In the genomic region with DNA sequence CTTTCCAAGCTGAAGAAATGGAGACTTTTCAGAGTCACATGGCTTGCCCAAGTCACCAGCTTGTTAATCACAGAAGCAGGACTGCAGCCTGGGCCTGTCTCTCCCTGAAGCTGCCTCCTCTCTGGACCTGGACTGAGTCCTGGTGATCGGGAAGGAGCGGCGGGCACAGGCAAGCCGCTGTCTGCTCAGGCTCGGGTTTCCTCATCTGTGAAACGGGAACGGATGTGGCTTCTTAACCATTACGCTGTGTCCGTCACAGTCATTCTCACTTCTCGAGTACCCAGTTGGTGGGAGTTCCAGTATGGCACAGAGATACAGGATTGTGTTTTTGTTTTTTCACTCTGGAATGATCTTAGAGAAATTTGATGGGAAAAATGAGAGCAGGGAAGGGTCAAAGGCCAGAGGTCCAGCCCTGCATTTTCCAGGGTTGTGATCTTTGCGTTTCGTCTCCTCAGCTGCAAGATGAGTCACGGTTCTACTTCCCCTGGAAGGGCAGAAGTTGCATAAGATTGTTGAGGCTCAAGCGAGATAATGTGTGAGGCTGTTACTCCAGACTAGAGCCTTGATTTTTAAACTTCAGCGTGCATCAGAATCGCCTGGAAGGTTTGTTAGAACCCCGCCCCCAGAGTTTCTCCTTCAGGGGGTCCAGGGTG, we compare ENCODE assay signal across 1 cellular context.
TF ChIP-seq lines count a peak whose summit lies in the region.

No MANE protein-coding gene starts in this region.

TF ChIP-seq in K562, 482 proteins besides CTCF, POLR2A, EP300 and RAD21 (continued from another document and continues in another):
- peak; percentile 86 for TF ChIP-seq JUN (IDR thresholded peaks at IDR 0.05; ENCODE audit: borderline replicate concordance, low read depth, low read length)
- peak; percentile 26; the same call in 1 of the 2 replicates for TF ChIP-seq JUN (CRISPR knock-in tag; IDR thresholded peaks at IDR 0.05; ENCODE audit: borderline replicate concordance)
- no peak for TF ChIP-seq MED1 (CRISPR knock-in tag; IDR thresholded peaks at IDR 0.05; ENCODE audit: borderline replicate concordance)
- no peak for TF ChIP-seq ZSCAN32 (CRISPR knock-in tag; IDR thresholded peaks at IDR 0.05)
- TF ChIP-seq TEAD4 (IDR thresholded peaks at IDR 0.05; ENCODE audit: low read length), result peak; percentile 52; the same call in 1 of the 2 replicates
- TF ChIP-seq TEAD4 (CRISPR knock-in tag; IDR thresholded peaks at IDR 0.05; ENCODE audit: borderline replicate concordance), result no peak
- TF ChIP-seq, protein P1, sequence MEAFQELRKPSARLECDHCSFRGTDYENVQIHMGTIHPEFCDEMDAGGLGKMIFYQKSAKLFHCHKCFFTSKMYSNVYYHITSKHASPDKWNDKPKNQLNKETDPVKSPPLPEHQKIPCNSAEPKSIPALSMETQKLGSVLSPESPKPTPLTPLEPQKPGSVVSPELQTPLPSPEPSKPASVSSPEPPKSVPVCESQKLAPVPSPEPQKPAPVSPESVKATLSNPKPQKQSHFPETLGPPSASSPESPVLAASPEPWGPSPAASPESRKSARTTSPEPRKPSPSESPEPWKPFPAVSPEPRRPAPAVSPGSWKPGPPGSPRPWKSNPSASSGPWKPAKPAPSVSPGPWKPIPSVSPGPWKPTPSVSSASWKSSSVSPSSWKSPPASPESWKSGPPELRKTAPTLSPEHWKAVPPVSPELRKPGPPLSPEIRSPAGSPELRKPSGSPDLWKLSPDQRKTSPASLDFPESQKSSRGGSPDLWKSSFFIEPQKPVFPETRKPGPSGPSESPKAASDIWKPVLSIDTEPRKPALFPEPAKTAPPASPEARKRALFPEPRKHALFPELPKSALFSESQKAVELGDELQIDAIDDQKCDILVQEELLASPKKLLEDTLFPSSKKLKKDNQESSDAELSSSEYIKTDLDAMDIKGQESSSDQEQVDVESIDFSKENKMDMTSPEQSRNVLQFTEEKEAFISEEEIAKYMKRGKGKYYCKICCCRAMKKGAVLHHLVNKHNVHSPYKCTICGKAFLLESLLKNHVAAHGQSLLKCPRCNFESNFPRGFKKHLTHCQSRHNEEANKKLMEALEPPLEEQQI (IDR thresholded peaks at IDR 0.05), result no peak
- no peak for TF ChIP-seq NFE2L1 (tag; IDR thresholded peaks at IDR 0.05; ENCODE audit: borderline replicate concordance, low read depth)
- TF ChIP-seq, protein P2, sequence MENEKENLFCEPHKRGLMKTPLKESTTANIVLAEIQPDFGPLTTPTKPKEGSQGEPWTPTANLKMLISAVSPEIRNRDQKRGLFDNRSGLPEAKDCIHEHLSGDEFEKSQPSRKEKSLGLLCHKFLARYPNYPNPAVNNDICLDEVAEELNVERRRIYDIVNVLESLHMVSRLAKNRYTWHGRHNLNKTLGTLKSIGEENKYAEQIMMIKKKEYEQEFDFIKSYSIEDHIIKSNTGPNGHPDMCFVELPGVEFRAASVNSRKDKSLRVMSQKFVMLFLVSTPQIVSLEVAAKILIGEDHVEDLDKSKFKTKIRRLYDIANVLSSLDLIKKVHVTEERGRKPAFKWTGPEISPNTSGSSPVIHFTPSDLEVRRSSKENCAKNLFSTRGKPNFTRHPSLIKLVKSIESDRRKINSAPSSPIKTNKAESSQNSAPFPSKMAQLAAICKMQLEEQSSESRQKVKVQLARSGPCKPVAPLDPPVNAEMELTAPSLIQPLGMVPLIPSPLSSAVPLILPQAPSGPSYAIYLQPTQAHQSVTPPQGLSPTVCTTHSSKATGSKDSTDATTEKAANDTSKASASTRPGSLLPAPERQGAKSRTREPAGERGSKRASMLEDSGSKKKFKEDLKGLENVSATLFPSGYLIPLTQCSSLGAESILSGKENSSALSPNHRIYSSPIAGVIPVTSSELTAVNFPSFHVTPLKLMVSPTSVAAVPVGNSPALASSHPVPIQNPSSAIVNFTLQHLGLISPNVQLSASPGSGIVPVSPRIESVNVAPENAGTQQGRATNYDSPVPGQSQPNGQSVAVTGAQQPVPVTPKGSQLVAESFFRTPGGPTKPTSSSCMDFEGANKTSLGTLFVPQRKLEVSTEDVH (IDR thresholded peaks at IDR 0.05; ENCODE audit: low read depth, partially characterized antibody), result no peak
- TF ChIP-seq, protein P3, sequence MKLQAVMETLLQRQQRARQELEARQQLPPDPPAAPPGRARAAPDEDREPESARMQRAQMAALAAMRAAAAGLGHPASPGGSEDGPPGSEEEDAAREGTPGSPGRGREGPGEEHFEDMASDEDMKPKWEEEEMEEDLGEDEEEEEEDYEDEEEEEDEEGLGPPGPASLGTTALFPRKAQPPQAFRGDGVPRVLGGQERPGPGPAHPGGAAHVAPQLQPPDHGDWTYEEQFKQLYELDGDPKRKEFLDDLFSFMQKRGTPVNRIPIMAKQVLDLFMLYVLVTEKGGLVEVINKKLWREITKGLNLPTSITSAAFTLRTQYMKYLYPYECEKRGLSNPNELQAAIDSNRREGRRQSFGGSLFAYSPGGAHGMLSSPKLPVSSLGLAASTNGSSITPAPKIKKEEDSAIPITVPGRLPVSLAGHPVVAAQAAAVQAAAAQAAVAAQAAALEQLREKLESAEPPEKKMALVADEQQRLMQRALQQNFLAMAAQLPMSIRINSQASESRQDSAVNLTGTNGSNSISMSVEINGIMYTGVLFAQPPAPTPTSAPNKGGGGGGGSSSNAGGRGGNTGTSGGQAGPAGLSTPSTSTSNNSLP (IDR thresholded peaks at IDR 0.05; ENCODE audit: borderline replicate concordance, low read depth, low read length), result no peak
- TF ChIP-seq ZNF263 (CRISPR knock-in tag; IDR thresholded peaks at IDR 0.05; ENCODE audit: borderline replicate concordance), result no peak
- TF ChIP-seq HDGF (IDR thresholded peaks at IDR 0.05), result no peak
- TF ChIP-seq, protein P4, sequence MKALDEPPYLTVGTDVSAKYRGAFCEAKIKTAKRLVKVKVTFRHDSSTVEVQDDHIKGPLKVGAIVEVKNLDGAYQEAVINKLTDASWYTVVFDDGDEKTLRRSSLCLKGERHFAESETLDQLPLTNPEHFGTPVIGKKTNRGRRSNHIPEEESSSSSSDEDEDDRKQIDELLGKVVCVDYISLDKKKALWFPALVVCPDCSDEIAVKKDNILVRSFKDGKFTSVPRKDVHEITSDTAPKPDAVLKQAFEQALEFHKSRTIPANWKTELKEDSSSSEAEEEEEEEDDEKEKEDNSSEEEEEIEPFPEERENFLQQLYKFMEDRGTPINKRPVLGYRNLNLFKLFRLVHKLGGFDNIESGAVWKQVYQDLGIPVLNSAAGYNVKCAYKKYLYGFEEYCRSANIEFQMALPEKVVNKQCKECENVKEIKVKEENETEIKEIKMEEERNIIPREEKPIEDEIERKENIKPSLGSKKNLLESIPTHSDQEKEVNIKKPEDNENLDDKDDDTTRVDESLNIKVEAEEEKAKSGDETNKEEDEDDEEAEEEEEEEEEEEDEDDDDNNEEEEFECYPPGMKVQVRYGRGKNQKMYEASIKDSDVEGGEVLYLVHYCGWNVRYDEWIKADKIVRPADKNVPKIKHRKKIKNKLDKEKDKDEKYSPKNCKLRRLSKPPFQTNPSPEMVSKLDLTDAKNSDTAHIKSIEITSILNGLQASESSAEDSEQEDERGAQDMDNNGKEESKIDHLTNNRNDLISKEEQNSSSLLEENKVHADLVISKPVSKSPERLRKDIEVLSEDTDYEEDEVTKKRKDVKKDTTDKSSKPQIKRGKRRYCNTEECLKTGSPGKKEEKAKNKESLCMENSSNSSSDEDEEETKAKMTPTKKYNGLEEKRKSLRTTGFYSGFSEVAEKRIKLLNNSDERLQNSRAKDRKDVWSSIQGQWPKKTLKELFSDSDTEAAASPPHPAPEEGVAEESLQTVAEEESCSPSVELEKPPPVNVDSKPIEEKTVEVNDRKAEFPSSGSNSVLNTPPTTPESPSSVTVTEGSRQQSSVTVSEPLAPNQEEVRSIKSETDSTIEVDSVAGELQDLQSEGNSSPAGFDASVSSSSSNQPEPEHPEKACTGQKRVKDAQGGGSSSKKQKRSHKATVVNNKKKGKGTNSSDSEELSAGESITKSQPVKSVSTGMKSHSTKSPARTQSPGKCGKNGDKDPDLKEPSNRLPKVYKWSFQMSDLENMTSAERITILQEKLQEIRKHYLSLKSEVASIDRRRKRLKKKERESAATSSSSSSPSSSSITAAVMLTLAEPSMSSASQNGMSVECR (CRISPR knock-in tag; IDR thresholded peaks at IDR 0.05), result no peak
- TF ChIP-seq LEF1 (IDR thresholded peaks at IDR 0.05), result no peak; the same call in 1 of the 2 replicates
- no peak for TF ChIP-seq NFXL1 (CRISPR knock-in tag; IDR thresholded peaks at IDR 0.05)
- TF ChIP-seq ESRRB (CRISPR knock-in tag; IDR thresholded peaks at IDR 0.05; ENCODE audit: borderline replicate concordance), result no peak
- no peak for TF ChIP-seq BRD9 (IDR thresholded peaks at IDR 0.05; ENCODE audit: low read depth, partially characterized antibody)
- TF ChIP-seq BRD4 (IDR thresholded peaks at IDR 0.05), result no peak
- TF ChIP-seq POLR2AphosphoS5 (IDR thresholded peaks at IDR 0.05; ENCODE audit: control insufficient read depth, insufficient read depth, low read depth, low read length), result no peak
- no peak for TF ChIP-seq NONO (IDR thresholded peaks at IDR 0.05; ENCODE audit: low read depth in 2 of 2, low read length in 1 of 2)
- 0 out of 2 replicates have a peak, but pooled peaks have one; percentile 12 for TF ChIP-seq SOX6 (IDR thresholded peaks at IDR 0.05)
- no peak for TF ChIP-seq ZC3H8 (IDR thresholded peaks at IDR 0.05)
- TF ChIP-seq STAT5B (CRISPR knock-in tag; IDR thresholded peaks at IDR 0.05), result no peak
- TF ChIP-seq, protein P5, sequence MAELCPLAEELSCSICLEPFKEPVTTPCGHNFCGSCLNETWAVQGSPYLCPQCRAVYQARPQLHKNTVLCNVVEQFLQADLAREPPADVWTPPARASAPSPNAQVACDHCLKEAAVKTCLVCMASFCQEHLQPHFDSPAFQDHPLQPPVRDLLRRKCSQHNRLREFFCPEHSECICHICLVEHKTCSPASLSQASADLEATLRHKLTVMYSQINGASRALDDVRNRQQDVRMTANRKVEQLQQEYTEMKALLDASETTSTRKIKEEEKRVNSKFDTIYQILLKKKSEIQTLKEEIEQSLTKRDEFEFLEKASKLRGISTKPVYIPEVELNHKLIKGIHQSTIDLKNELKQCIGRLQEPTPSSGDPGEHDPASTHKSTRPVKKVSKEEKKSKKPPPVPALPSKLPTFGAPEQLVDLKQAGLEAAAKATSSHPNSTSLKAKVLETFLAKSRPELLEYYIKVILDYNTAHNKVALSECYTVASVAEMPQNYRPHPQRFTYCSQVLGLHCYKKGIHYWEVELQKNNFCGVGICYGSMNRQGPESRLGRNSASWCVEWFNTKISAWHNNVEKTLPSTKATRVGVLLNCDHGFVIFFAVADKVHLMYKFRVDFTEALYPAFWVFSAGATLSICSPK (IDR thresholded peaks at IDR 0.05; ENCODE audit: borderline replicate concordance), result no peak
- TF ChIP-seq ZNF668 (CRISPR knock-in tag; IDR thresholded peaks at IDR 0.05), result no peak
- TF ChIP-seq SMC3 (conservative IDR thresholded peaks at IDR 0.05; ENCODE audit: insufficient read depth, low read depth, low read length), result no peak
- no peak for TF ChIP-seq NCOA6 (IDR thresholded peaks at IDR 0.05)
- no peak for TF ChIP-seq ZNF830 (CRISPR knock-in tag; IDR thresholded peaks at IDR 0.05)
- TF ChIP-seq ZZZ3 (IDR thresholded peaks at IDR 0.05), result no peak
- TF ChIP-seq NR4A1 (CRISPR knock-in tag; IDR thresholded peaks at IDR 0.05), result no peak
- TF ChIP-seq NR4A1 (tag; IDR thresholded peaks at IDR 0.05), result no peak
- no peak for TF ChIP-seq EGR1 (conservative IDR thresholded peaks at IDR 0.05)
- TF ChIP-seq, protein P6, sequence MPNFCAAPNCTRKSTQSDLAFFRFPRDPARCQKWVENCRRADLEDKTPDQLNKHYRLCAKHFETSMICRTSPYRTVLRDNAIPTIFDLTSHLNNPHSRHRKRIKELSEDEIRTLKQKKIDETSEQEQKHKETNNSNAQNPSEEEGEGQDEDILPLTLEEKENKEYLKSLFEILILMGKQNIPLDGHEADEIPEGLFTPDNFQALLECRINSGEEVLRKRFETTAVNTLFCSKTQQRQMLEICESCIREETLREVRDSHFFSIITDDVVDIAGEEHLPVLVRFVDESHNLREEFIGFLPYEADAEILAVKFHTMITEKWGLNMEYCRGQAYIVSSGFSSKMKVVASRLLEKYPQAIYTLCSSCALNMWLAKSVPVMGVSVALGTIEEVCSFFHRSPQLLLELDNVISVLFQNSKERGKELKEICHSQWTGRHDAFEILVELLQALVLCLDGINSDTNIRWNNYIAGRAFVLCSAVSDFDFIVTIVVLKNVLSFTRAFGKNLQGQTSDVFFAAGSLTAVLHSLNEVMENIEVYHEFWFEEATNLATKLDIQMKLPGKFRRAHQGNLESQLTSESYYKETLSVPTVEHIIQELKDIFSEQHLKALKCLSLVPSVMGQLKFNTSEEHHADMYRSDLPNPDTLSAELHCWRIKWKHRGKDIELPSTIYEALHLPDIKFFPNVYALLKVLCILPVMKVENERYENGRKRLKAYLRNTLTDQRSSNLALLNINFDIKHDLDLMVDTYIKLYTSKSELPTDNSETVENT (CRISPR knock-in tag; IDR thresholded peaks at IDR 0.05), result no peak
- TF ChIP-seq SMARCB1 (IDR thresholded peaks at IDR 0.05; ENCODE audit: insufficient read length, low read depth), result no peak
- TF ChIP-seq NCOR1 (IDR thresholded peaks at IDR 0.05), result peak; percentile 50
- TF ChIP-seq ZNF695 (CRISPR knock-in tag; IDR thresholded peaks at IDR 0.05), result no peak
- TF ChIP-seq, protein P7, sequence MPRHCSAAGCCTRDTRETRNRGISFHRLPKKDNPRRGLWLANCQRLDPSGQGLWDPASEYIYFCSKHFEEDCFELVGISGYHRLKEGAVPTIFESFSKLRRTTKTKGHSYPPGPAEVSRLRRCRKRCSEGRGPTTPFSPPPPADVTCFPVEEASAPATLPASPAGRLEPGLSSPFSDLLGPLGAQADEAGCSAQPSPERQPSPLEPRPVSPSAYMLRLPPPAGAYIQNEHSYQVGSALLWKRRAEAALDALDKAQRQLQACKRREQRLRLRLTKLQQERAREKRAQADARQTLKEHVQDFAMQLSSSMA (CRISPR knock-in tag; IDR thresholded peaks at IDR 0.05), result no peak
- TF ChIP-seq ZNF707 (CRISPR knock-in tag; conservative IDR thresholded peaks at IDR 0.05), result no peak
- peak; percentile 46; the same call in 1 of the 2 replicates for TF ChIP-seq BACH1 (tag; IDR thresholded peaks at IDR 0.05)
- no peak for TF ChIP-seq KAT8 (IDR thresholded peaks at IDR 0.05; ENCODE audit: low read depth)
- no peak for TF ChIP-seq RB1 (IDR thresholded peaks at IDR 0.05; ENCODE audit: low read depth)
- no peak for TF ChIP-seq CBX8 (IDR thresholded peaks at IDR 0.05; ENCODE audit: borderline replicate concordance, extremely low read depth, low read depth, low read length, poor library complexity, severe bottlenecking)
- no peak for TF ChIP-seq ZNF778 (CRISPR knock-in tag; IDR thresholded peaks at IDR 0.05)
- peak; percentile 59 for TF ChIP-seq TCF3 (CRISPR knock-in tag; IDR thresholded peaks at IDR 0.05)
- TF ChIP-seq FOXJ3 (CRISPR knock-in tag; IDR thresholded peaks at IDR 0.05), result no peak
